ENCODE assay signal across 26 cellular contexts in genomic region chr2:106827178-106827577, GRCh38. TPM values are rescaled to one million over a fixed set of nuclear protein-coding genes. Genes with fewer than 3 reads are reported as not detected.
"Had no signal": no experiment of that assay in that cellular context is flagged by ENCODE, and none has a peak within 500 bp of the region (broad histone marks: within the 10 kb centered on the region; RNA-seq: fewer than 3 reads in every experiment).

No MANE protein-coding gene starts in this region.

- H3K27ac Mint-ChIP-seq: activated naive CD4-positive, alpha-beta T cell treated with anti-CD3 and anti-CD28 coated beads for 36 hours; activated naive CD8-positive, alpha-beta T cell treated with anti-CD3 and anti-CD28 coated beads, Interleukin-2, amount 10 ng/mL, durations not matched to agents 7 days and 5 days; activated T-helper 2 cell treated with anti-CD3 and anti-CD28 coated beads, Interferon-gamma antibody, Interleukin-2, Interleukin-4, amounts not matched to agents 10 μg/mL and 5 μg/mL and 100 μg/mL, durations not matched to agents 14 hours and 24 hours and 36 hours; nephron; stimulated activated effector memory CD8-positive, alpha-beta T cell treated with anti-CD3 and anti-CD28 coated beads, Interleukin-12 subunit alpha, Interleukin-12 subunit beta, amount 100 ng/mL, for 72 hours; stimulated activated naive CD8-positive, alpha-beta T cell treated with anti-CD3 and anti-CD28 coated beads, Interleukin-15, amount 100 ng/mL, for 72 hours; WTC11 had no signal

- H3K4me3 Mint-ChIP-seq: activated naive CD4-positive, alpha-beta T cell treated with anti-CD3 and anti-CD28 coated beads for 36 hours; activated naive CD8-positive, alpha-beta T cell treated with anti-CD3 and anti-CD28 coated beads, Interleukin-2, amount 10 ng/mL, durations not matched to agents 7 days and 5 days; activated T-cell treated with anti-CD3 and anti-CD28 coated beads, Interleukin-2, amount 50 U/mL, for 4 hours; brain; nephron; stimulated activated effector memory CD8-positive, alpha-beta T cell treated with anti-CD3 and anti-CD28 coated beads, Interleukin-12 subunit alpha, Interleukin-12 subunit beta, amount 100 ng/mL, for 72 hours; stimulated activated naive CD8-positive, alpha-beta T cell treated with anti-CD3 and anti-CD28 coated beads, Interleukin-15, amount 100 ng/mL, for 72 hours; WTC11 had no signal

- H3K27me3 ChIP-seq: colonic mucosa, esophagus muscularis mucosa, neutrophil, transverse colon, uterus had no signal

- H3K79me2 ChIP-seq: parathyroid adenoma had no signal

- H3K4me1 Mint-ChIP-seq: activated naive CD8-positive, alpha-beta T cell treated with anti-CD3 and anti-CD28 coated beads, Interleukin-2, amount 10 ng/mL, durations not matched to agents 7 days and 5 days; stimulated activated effector memory CD8-positive, alpha-beta T cell treated with anti-CD3 and anti-CD28 coated beads, Interleukin-12 subunit alpha, Interleukin-12 subunit beta, amount 100 ng/mL, for 72 hours; stimulated activated naive CD8-positive, alpha-beta T cell treated with anti-CD3 and anti-CD28 coated beads, Interleukin-15, amount 100 ng/mL, for 72 hours had no signal

- H3K9ac ChIP-seq: parathyroid adenoma had no signal

- H3K36me3 ChIP-seq: colonic mucosa, esophagus muscularis mucosa, neutrophil, transverse colon, uterus had no signal

- H3K9me3 ChIP-seq: colonic mucosa, neutrophil, transverse colon, uterus had no signal

- H3K27ac ChIP-seq: colonic mucosa, esophagus muscularis mucosa, neutrophil, parathyroid adenoma, transverse colon, uterus had no signal

- H2AFZ ChIP-seq: parathyroid adenoma had no signal

- H3K9me3 Mint-ChIP-seq: activated naive CD8-positive, alpha-beta T cell treated with anti-CD3 and anti-CD28 coated beads, Interleukin-2, amount 10 ng/mL, durations not matched to agents 7 days and 5 days; activated T-helper 2 cell treated with anti-CD3 and anti-CD28 coated beads, Interferon-gamma antibody, Interleukin-2, Interleukin-4, amounts not matched to agents 10 μg/mL and 5 μg/mL and 100 μg/mL, durations not matched to agents 14 hours and 24 hours and 36 hours; nephron had no signal

- H3K36me3 Mint-ChIP-seq: activated naive CD8-positive, alpha-beta T cell treated with anti-CD3 and anti-CD28 coated beads, Interleukin-2, amount 10 ng/mL, durations not matched to agents 7 days and 5 days; stimulated activated effector memory CD8-positive, alpha-beta T cell treated with anti-CD3 and anti-CD28 coated beads, Interleukin-12 subunit alpha, Interleukin-12 subunit beta, amount 100 ng/mL, for 72 hours had no signal

- DNase-seq: activated CD4-positive, alpha-beta T cell treated with anti-CD3 and anti-CD28 coated beads, Interleukin-2, amount 50 U/mL, for 48 hours; activated CD8-positive, alpha-beta memory T cell treated with anti-CD3 and anti-CD28 coated beads, Interleukin-2, amount 50 U/mL, for 48 hours; activated naive CD4-positive, alpha-beta T cell treated with anti-CD3 and anti-CD28 coated beads for 36 hours; activated naive CD8-positive, alpha-beta T cell treated with anti-CD3 and anti-CD28 coated beads, Interleukin-2, amount 10 ng/mL, durations not matched to agents 7 days and 5 days; activated T-cell treated with anti-CD3 and anti-CD28 coated beads, Interleukin-2, amount 50 U/mL, for 4 hours; amniotic stem cell; colonic mucosa; hippocampal formation; right cardiac atrium; stimulated activated CD4-positive, alpha-beta T cell treated with anti-CD3 and anti-CD28 coated beads, Interleukin-2, amount 100 ng/mL, for 24 hours; stimulated activated naive CD8-positive, alpha-beta T cell treated with anti-CD3 and anti-CD28 coated beads, Interleukin-15, amount 100 ng/mL, for 72 hours; T-helper 9 cell; transverse colon; uterus had no signal

- H3K27me3 Mint-ChIP-seq: brain had no signal

- H3K4me1 ChIP-seq: colonic mucosa, esophagus muscularis mucosa, parathyroid adenoma, uterus had no signal

- ATAC-seq: activated T-cell treated with anti-CD3 and anti-CD28 coated beads, Interleukin-2, amount 50 U/mL, for 4 hours; right cardiac atrium; stimulated activated effector memory CD8-positive, alpha-beta T cell treated with anti-CD3 and anti-CD28 coated beads, Interleukin-12 subunit alpha, Interleukin-12 subunit beta, amount 100 ng/mL, for 72 hours; stimulated activated naive CD8-positive, alpha-beta T cell treated with anti-CD3 and anti-CD28 coated beads, Interleukin-15, amount 100 ng/mL, for 72 hours; WTC11 had no signal

- H3K4me3 ChIP-seq: colonic mucosa, esophagus muscularis mucosa, transverse colon, uterus had no signal

RNA-seq across cellular contexts. Expression of gene ST6GAL2, which starts 58.8 kb away (rescaled TPM):
- total RNA-seq: activated CD8-positive, alpha-beta memory T cell treated with anti-CD3 and anti-CD28 coated beads for 36 hours; activated naive CD4-positive, alpha-beta T cell treated with anti-CD3 and anti-CD28 coated beads for 36 hours; activated naive CD8-positive, alpha-beta T cell treated with anti-CD3 and anti-CD28 coated beads, Interleukin-2, amount 10 ng/mL, durations not matched to agents 7 days and 5 days; activated T-cell treated with anti-CD3 and anti-CD28 coated beads, Interleukin-2, amount 50 U/mL, for 4 hours; activated T-helper 2 cell treated with anti-CD3 and anti-CD28 coated beads, Interferon-gamma antibody, Interleukin-2, Interleukin-4, amounts not matched to agents 10 μg/mL and 5 μg/mL and 100 μg/mL, durations not matched to agents 14 hours and 24 hours and 36 hours; myocyte; pulmonary artery endothelial cell; T-helper 1 cell treated with Interleukin-12 subunit alpha and Interleukin-12 subunit beta and Interleukin-4 antibody, amounts not matched to agents 30 ng/mL and 1 ng/mL, for 36 hours had no signal
